In genomic region chr11:61164610-61165424, GRCh38 we compare ENCODE assay signal across 1 cellular context.
A peak's percentile ranks its signal among the peaks of the same experiment; 100 is the strongest.
TF ChIP-seq lines count a peak whose summit lies in the region.

No MANE protein-coding gene starts in this region.

TF ChIP-seq in K562, 482 proteins besides CTCF, POLR2A, EP300 and RAD21 (continued from another document):
- TF ChIP-seq ZBTB43 (CRISPR knock-in tag; IDR thresholded peaks at IDR 0.05) (no peak), POLR2AphosphoS2 (IDR thresholded peaks at IDR 0.05; ENCODE audit: low read length) (no peak), ZNF668 (CRISPR knock-in tag; IDR thresholded peaks at IDR 0.05) (no peak), SMARCE1 (IDR thresholded peaks at IDR 0.05) (no peak), SETDB1 (IDR thresholded peaks at IDR 0.05; ENCODE audit: low read length) (no peak), RB1 (IDR thresholded peaks at IDR 0.05; ENCODE audit: low read depth) (no peak), GATAD2B (IDR thresholded peaks at IDR 0.05; ENCODE audit: borderline replicate concordance) (0 out of 2 replicates have a peak, but pooled peaks have one; percentile 13), ZNF311 (CRISPR knock-in tag; IDR thresholded peaks at IDR 0.05) (no peak), TEAD1 (CRISPR knock-in tag; IDR thresholded peaks at IDR 0.05) (0 out of 4 replicates have a peak, but pooled peaks of 1 of the 2 experiments have one; percentile 54), FOXA3 (CRISPR knock-in tag; conservative IDR thresholded peaks at IDR 0.05 in 1 of 2, IDR thresholded peaks at IDR 0.05 in 1 of 2) (peak; percentile 66 to 95), GTF2E2 (tag; IDR thresholded peaks at IDR 0.05) (no peak)
- TF ChIP-seq, protein P1, sequence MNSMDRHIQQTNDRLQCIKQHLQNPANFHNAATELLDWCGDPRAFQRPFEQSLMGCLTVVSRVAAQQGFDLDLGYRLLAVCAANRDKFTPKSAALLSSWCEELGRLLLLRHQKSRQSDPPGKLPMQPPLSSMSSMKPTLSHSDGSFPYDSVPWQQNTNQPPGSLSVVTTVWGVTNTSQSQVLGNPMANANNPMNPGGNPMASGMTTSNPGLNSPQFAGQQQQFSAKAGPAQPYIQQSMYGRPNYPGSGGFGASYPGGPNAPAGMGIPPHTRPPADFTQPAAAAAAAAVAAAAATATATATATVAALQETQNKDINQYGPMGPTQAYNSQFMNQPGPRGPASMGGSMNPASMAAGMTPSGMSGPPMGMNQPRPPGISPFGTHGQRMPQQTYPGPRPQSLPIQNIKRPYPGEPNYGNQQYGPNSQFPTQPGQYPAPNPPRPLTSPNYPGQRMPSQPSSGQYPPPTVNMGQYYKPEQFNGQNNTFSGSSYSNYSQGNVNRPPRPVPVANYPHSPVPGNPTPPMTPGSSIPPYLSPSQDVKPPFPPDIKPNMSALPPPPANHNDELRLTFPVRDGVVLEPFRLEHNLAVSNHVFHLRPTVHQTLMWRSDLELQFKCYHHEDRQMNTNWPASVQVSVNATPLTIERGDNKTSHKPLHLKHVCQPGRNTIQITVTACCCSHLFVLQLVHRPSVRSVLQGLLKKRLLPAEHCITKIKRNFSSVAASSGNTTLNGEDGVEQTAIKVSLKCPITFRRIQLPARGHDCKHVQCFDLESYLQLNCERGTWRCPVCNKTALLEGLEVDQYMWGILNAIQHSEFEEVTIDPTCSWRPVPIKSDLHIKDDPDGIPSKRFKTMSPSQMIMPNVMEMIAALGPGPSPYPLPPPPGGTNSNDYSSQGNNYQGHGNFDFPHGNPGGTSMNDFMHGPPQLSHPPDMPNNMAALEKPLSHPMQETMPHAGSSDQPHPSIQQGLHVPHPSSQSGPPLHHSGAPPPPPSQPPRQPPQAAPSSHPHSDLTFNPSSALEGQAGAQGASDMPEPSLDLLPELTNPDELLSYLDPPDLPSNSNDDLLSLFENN (IDR thresholded peaks at IDR 0.05; ENCODE audit: low read depth in 2 of 2, low read length in 2 of 2), result no peak
- TF ChIP-seq, protein P2, sequence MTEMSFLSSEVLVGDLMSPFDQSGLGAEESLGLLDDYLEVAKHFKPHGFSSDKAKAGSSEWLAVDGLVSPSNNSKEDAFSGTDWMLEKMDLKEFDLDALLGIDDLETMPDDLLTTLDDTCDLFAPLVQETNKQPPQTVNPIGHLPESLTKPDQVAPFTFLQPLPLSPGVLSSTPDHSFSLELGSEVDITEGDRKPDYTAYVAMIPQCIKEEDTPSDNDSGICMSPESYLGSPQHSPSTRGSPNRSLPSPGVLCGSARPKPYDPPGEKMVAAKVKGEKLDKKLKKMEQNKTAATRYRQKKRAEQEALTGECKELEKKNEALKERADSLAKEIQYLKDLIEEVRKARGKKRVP (CRISPR knock-in tag; IDR thresholded peaks at IDR 0.05), result no peak
- TF ChIP-seq, protein P3, sequence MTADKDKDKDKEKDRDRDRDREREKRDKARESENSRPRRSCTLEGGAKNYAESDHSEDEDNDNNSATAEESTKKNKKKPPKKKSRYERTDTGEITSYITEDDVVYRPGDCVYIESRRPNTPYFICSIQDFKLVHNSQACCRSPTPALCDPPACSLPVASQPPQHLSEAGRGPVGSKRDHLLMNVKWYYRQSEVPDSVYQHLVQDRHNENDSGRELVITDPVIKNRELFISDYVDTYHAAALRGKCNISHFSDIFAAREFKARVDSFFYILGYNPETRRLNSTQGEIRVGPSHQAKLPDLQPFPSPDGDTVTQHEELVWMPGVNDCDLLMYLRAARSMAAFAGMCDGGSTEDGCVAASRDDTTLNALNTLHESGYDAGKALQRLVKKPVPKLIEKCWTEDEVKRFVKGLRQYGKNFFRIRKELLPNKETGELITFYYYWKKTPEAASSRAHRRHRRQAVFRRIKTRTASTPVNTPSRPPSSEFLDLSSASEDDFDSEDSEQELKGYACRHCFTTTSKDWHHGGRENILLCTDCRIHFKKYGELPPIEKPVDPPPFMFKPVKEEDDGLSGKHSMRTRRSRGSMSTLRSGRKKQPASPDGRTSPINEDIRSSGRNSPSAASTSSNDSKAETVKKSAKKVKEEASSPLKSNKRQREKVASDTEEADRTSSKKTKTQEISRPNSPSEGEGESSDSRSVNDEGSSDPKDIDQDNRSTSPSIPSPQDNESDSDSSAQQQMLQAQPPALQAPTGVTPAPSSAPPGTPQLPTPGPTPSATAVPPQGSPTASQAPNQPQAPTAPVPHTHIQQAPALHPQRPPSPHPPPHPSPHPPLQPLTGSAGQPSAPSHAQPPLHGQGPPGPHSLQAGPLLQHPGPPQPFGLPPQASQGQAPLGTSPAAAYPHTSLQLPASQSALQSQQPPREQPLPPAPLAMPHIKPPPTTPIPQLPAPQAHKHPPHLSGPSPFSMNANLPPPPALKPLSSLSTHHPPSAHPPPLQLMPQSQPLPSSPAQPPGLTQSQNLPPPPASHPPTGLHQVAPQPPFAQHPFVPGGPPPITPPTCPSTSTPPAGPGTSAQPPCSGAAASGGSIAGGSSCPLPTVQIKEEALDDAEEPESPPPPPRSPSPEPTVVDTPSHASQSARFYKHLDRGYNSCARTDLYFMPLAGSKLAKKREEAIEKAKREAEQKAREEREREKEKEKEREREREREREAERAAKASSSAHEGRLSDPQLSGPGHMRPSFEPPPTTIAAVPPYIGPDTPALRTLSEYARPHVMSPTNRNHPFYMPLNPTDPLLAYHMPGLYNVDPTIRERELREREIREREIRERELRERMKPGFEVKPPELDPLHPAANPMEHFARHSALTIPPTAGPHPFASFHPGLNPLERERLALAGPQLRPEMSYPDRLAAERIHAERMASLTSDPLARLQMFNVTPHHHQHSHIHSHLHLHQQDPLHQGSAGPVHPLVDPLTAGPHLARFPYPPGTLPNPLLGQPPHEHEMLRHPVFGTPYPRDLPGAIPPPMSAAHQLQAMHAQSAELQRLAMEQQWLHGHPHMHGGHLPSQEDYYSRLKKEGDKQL (CRISPR knock-in tag; IDR thresholded peaks at IDR 0.05; ENCODE audit: borderline replicate concordance), result no peak
- TF ChIP-seq, protein P4, sequence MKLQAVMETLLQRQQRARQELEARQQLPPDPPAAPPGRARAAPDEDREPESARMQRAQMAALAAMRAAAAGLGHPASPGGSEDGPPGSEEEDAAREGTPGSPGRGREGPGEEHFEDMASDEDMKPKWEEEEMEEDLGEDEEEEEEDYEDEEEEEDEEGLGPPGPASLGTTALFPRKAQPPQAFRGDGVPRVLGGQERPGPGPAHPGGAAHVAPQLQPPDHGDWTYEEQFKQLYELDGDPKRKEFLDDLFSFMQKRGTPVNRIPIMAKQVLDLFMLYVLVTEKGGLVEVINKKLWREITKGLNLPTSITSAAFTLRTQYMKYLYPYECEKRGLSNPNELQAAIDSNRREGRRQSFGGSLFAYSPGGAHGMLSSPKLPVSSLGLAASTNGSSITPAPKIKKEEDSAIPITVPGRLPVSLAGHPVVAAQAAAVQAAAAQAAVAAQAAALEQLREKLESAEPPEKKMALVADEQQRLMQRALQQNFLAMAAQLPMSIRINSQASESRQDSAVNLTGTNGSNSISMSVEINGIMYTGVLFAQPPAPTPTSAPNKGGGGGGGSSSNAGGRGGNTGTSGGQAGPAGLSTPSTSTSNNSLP (IDR thresholded peaks at IDR 0.05; ENCODE audit: borderline replicate concordance, low read depth, low read length), result 0 out of 2 replicates have a peak, but pooled peaks have one; percentile 21
- TF ChIP-seq, protein P5, sequence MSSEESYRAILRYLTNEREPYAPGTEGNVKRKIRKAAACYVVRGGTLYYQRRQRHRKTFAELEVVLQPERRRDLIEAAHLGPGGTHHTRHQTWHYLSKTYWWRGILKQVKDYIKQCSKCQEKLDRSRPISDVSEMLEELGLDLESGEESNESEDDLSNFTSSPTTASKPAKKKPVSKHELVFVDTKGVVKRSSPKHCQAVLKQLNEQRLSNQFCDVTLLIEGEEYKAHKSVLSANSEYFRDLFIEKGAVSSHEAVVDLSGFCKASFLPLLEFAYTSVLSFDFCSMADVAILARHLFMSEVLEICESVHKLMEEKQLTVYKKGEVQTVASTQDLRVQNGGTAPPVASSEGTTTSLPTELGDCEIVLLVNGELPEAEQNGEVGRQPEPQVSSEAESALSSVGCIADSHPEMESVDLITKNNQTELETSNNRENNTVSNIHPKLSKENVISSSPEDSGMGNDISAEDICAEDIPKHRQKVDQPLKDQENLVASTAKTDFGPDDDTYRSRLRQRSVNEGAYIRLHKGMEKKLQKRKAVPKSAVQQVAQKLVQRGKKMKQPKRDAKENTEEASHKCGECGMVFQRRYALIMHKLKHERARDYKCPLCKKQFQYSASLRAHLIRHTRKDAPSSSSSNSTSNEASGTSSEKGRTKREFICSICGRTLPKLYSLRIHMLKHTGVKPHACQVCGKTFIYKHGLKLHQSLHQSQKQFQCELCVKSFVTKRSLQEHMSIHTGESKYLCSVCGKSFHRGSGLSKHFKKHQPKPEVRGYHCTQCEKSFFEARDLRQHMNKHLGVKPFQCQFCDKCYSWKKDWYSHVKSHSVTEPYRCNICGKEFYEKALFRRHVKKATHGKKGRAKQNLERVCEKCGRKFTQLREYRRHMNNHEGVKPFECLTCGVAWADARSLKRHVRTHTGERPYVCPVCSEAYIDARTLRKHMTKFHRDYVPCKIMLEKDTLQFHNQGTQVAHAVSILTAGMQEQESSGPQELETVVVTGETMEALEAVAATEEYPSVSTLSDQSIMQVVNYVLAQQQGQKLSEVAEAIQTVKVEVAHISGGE (CRISPR knock-in tag; IDR thresholded peaks at IDR 0.05), result peak in 1 of 3 experiments; percentile 83; a peak in 1 of 6 replicates
